In the genomic region with DNA sequence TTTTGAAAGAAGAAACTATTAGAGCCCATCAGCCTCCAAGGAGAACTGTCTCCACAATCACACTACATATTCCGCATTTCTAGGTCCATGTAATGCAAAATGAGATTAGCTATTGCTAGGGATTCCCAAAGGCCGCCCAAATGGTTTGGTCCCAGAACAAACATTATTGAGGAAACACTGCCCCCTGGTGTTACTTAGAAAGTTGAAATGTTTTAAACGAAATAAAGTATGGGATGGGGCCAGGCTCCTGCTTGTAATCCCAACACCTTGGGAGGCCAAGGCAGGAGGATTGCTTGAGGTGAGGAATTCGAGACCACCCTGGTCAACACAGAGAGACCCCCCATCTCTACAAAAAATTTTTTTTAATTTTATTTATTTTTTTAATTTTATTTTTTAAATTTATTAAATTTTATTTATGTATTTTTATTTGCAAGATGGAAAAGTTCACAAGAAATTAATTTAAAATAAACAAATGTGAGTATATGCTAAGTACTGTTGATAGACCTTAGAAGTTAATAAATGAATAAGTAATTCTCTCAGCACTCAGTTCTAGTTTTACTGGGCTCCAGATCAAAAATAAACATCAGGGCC, we compare ENCODE assay signal across 1 cellular context.
TF ChIP-seq lines count a peak whose summit lies in the region.

No MANE protein-coding gene starts in this region.

TF ChIP-seq in endothelial cell of umbilical vein, 7 proteins besides CTCF, POLR2A, EP300 and RAD21:
- TF ChIP-seq EZH2 (IDR thresholded peaks at IDR 0.05; ENCODE audit: borderline replicate concordance, low read depth, low read length, severe bottlenecking) (no peak), FOS (IDR thresholded peaks at IDR 0.05; ENCODE audit: borderline replicate concordance, insufficient read depth, low read length) (no peak), JUN (IDR thresholded peaks at IDR 0.05; ENCODE audit: borderline replicate concordance, insufficient read depth, insufficient read length, low read depth) (no peak)
TF ChIP-seq in endothelial cell of umbilical vein: peak in this region for 0.
